11 cellular contexts compared by ENCODE assay signal in the genomic region with DNA sequence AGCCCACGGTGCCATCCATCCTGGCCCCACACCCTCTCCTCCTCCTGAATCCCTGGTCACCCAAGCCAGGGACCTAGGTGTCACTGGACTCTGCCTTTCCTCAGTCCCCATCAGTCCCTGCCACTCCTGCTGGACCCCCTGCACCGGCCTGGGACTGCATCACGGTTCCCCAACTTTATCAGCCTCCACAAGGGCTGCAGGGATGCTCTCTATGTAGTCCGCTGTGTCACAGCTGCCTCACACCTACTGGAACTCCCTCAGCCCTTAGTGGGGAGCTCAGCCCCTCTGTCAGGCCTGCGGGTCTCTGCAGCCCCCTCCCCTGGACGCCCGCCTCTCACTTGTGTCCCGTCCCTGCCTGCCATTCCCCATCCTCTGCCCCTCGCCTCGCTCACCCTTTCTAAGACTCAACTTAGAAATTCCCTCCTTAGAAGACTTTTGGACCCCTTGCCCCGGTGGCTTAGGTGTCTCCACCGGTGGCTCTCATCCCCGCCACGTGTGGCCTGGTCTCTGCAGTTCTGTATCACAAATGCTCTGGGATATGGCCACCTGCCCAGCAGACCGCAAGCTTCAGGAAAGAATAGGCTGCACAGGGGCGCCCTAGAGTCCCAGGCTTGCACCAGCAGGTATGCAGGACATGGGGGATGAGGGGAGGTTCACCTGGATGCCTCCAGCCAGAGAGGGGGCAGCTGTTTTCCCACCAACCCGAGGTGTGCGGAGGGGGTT.
"Had no signal": no experiment of that assay in that cellular context is flagged by ENCODE, and none has a peak within 500 bp of the region (broad histone marks: within the 10 kb centered on the region; RNA-seq: fewer than 3 reads in every experiment).

No MANE protein-coding gene starts in this region.

- H3K9me3 ChIP-seq: body of pancreas, thyroid gland had no signal

- H3K27me3 ChIP-seq: body of pancreas, thyroid gland had no signal

- H3K36me3 ChIP-seq: thyroid gland had no signal

- ATAC-seq: activated CD4-positive, CD25-positive, alpha-beta regulatory T cell treated with anti-CD3 and anti-CD28 coated beads, Interleukin-2, amount 50 U/mL, for 24 hours; body of pancreas had no signal

- H3K27ac ChIP-seq: body of pancreas, thyroid gland had no signal

- H3K27ac Mint-ChIP-seq: endodermal cell had no signal

- H3K4me3 Mint-ChIP-seq: endodermal cell had no signal

- H3K9me3 Mint-ChIP-seq: endodermal cell had no signal

- DNase-seq: activated CD4-positive, alpha-beta T cell treated with anti-CD3 and anti-CD28 coated beads, Interleukin-2, amount 50 U/mL, for 4 hours; activated gamma-delta T cell treated with Interleukin-2 at 50 U/mL for 16 hours; activated T-cell treated with anti-CD3 and anti-CD28 coated beads, Interleukin-2, amount 50 U/mL, for 48 hours; endodermal cell; erythroblast; hippocampal formation; stimulated activated CD4-positive, alpha-beta T cell treated with anti-CD3 and anti-CD28 coated beads, Interleukin-15, amount 100 ng/mL, for 24 hours; stimulated activated CD4-positive, alpha-beta T cell treated with anti-CD3 and anti-CD28 coated beads, Interleukin-4, amount 100 ng/mL, for 4 hours; thyroid gland had no signal

- H3K4me3 ChIP-seq: body of pancreas, thyroid gland had no signal
